8 cellular contexts compared by ENCODE assay signal in the genomic region with DNA sequence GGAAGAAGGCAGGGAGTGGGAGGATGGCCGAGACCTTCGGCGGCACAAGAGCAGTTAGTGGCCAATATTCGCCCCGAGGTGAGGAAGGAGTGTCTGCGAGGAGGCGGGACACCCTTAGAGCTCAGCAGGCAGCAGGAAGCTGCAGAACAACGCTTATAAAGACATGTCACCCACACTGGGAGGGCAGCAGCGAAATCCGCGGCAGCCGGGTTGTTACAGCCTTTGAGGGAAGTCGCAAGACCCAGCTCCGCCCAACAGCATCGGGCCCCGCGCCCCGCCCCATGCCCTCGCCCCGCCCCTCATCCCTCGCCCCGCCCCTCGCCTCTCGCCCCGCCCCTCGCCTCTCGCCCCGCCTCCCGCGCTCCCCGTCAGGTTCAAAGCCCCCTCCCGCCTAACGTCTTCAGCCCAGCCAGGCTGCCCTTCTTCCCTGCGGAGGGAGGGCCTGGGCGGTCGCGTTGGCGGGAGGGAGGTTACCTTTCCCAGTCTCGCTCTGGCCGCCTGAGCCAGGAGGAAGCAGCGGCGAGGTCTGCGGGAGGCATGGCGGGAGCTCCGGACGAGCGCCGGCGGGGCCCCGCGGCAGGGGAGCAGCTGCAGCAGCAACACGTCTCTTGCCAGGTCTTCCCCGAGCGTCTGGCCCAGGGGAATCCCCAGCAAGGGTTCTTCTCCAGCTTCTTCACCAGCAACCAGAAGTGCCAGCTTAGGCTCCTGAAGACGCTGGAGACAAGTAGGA. TPM values are rescaled to one million over a fixed set of nuclear protein-coding genes. Genes with fewer than 3 reads are reported as not detected.
DNase-seq lines count a peak whose midpoint lies in the region; TF ChIP-seq lines count a peak whose summit lies in the region.

A gene with protein sequence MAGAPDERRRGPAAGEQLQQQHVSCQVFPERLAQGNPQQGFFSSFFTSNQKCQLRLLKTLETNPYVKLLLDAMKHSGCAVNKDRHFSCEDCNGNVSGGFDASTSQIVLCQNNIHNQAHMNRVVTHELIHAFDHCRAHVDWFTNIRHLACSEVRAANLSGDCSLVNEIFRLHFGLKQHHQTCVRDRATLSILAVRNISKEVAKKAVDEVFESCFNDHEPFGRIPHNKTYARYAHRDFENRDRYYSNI (plus strand): TSS at position 403 of the 730 bp plus-strand sequence. CDS start 135 bp downstream, at position 538.

- no CpG with 5 or more reads among the region's 55 CpGs for WGBS in H9 (ENCODE audit: extremely low coverage, insufficient read length, low lambda C conversion rate)

- H2BK120ac ChIP-seq in H9 (ENCODE audit: low read depth, low read length, poor library complexity, severe bottlenecking) = peak within 1 kb of the TSS; percentile 93

- H4K91ac ChIP-seq in H9 (ENCODE audit: insufficient read length, low read depth, low read length) = no peak within 1 kb of the TSS

- no peaks in the 10 kb centered on the region for H3K9me3 ChIP-seq in H9 (ENCODE audit: control insufficient read depth, low read depth, low read length)

- peak within 1 kb of the TSS; percentile 71 for H3K4me2 ChIP-seq in H9 (ENCODE audit: insufficient read depth, insufficient read length, low read length)

- H3K18ac ChIP-seq in H9 (ENCODE audit: insufficient read length, low read depth, low read length) = peak within 1 kb of the TSS; percentile 87

- H3K56ac ChIP-seq in H9 (ENCODE audit: insufficient read length, low read depth, low read length) = no peak within 1 kb of the TSS

- no peaks in the 10 kb centered on the region; the same call in 1 of the 2 replicates for H3K4me1 ChIP-seq in H9 (ENCODE audit: insufficient read depth, low read length)

- H2BK12ac ChIP-seq in H9 (ENCODE audit: insufficient read length, low read depth, low read length) = no peak within 1 kb of the TSS

- H3K79me1 ChIP-seq in H9 (ENCODE audit: insufficient read depth, low read depth, low read length, poor library complexity, severe bottlenecking) = no peaks in the 10 kb centered on the region

- TF ChIP-seq CTCF in H9 (conservative IDR thresholded peaks at IDR 0.05) = no peak
- no peak for TF ChIP-seq CTCF in fibroblast of the aortic adventitia (IDR thresholded peaks at IDR 0.05; ENCODE audit: insufficient read depth, low read length)
- no peak for TF ChIP-seq CTCF in nephron progenitor cell (IDR thresholded peaks at IDR 0.05)

- no peak within 1 kb of the TSS for H3K4ac ChIP-seq in H9 (ENCODE audit: low read depth, low read length)

- H3K27ac Mint-ChIP-seq in H9 = peak within 1 kb of the TSS; percentile 53 to 95 (median 80); a peak in 6 of 7 replicates
- H3K27ac Mint-ChIP-seq in nephron progenitor cell = peak within 1 kb of the TSS; percentile 37
- H3K27ac Mint-ChIP-seq in stimulated activated naive CD8-positive, alpha-beta T cell treated with anti-CD3 and anti-CD28 coated beads, Interleukin-15, Interleukin-2, amounts not matched to agents 100 ng/mL and 50 ng/mL, for 24 hours = peak within 1 kb of the TSS; percentile 84

- no peak within 1 kb of the TSS; the same call in 1 of the 2 replicates for H2BK15ac ChIP-seq in H9 (ENCODE audit: low read depth, low read length)

- H2AFZ ChIP-seq in H9 (ENCODE audit: low read length) = peak within 1 kb of the TSS; percentile 93

- H3T11ph ChIP-seq in H9 (ENCODE audit: low read length) = no peak within 1 kb of the TSS

- H3K36me3 Mint-ChIP-seq in H9 (ENCODE audit: insufficient read depth in 1 of 3, low read depth in 3 of 3) (no peaks in the 10 kb centered on the region; a peak in 2 of 7 replicates), nephron progenitor cell (ENCODE audit: low read depth) (no peaks in the 10 kb centered on the region)
- no peaks in the 10 kb centered on the region for H3K36me3 Mint-ChIP-seq in stimulated activated naive CD8-positive, alpha-beta T cell treated with anti-CD3 and anti-CD28 coated beads, Interleukin-15, Interleukin-2, amounts not matched to agents 100 ng/mL and 50 ng/mL, for 24 hours (ENCODE audit: low read depth)

- H4K8ac ChIP-seq in H9 (replicated peaks; ENCODE audit: insufficient read length, low read depth, low read length) = no peak within 1 kb of the TSS

- H3K14ac ChIP-seq in H9 (ENCODE audit: insufficient read depth, low read length) = peak within 1 kb of the TSS; percentile 95

- peak within 1 kb of the TSS; percentile 80 for H3K4me3 ChIP-seq in fibroblast of the aortic adventitia (ENCODE audit: low read depth, low read length)

- no peaks in the 10 kb centered on the region for H4K20me1 ChIP-seq in H9 (ENCODE audit: control insufficient read depth, insufficient read depth, insufficient read length)

- H3K4me1 Mint-ChIP-seq in H9 (peaks cover 15 to 16% of the 10 kb centered on the region in 2 experiments), nephron progenitor cell (peaks cover 28% of the 10 kb centered on the region)
- H3K4me1 Mint-ChIP-seq in stimulated activated naive CD8-positive, alpha-beta T cell treated with anti-CD3 and anti-CD28 coated beads, Interleukin-15, Interleukin-2, amounts not matched to agents 100 ng/mL and 50 ng/mL, for 24 hours (ENCODE audit: low read depth) = peaks cover 43% of the 10 kb centered on the region

- no peaks in the 10 kb centered on the region for H3K27me3 ChIP-seq in H9 (ENCODE audit: insufficient read depth, low read length)

- H3K4me3 Mint-ChIP-seq in H9 (peak within 1 kb of the TSS; percentile 86 to 91), nephron progenitor cell (peak within 1 kb of the TSS; percentile 89)
- H3K4me3 Mint-ChIP-seq in stimulated activated naive CD8-positive, alpha-beta T cell treated with anti-CD3 and anti-CD28 coated beads, Interleukin-15, Interleukin-2, amounts not matched to agents 100 ng/mL and 50 ng/mL, for 24 hours = peak within 1 kb of the TSS; percentile 95

- TF ChIP-seq POLR2A in Raji (IDR thresholded peaks at IDR 0.05; ENCODE audit: insufficient read depth, low read depth, low read length) = peak; percentile 99

- H2BK20ac ChIP-seq in H9 (ENCODE audit: low read depth, low read length, poor library complexity, severe bottlenecking) = no peak within 1 kb of the TSS

- DNase-seq in ELR (ENCODE audit: low read depth) (peak; percentile 94), H9 (peak; percentile 99), M059J (ENCODE audit: low read depth) (peak; percentile 92), fibroblast of the aortic adventitia (ENCODE audit: low read depth) (peak; percentile 77), nephron progenitor cell (peak; percentile 90)
- peak; percentile 84 for DNase-seq in activated effector memory CD4-positive, alpha-beta T cell treated with Interleukin-2 at 50 U/mL for 16 hours

- no peak within 1 kb of the TSS for H2AK5ac ChIP-seq in H9 (ENCODE audit: insufficient read length, low read length)

- H4K5ac ChIP-seq in H9 (ENCODE audit: insufficient read length, low read depth, low read length) = no peak within 1 kb of the TSS

- no peak within 1 kb of the TSS for H2BK5ac ChIP-seq in H9 (ENCODE audit: insufficient read length, low read length)

- H3K79me2 ChIP-seq in H9 (ENCODE audit: insufficient read depth, low read length) = no peaks in the 10 kb centered on the region; the same call in 1 of the 2 replicates

- peak within 1 kb of the TSS; percentile 85 for H3K9ac ChIP-seq in H9 (ENCODE audit: extremely low read depth, insufficient read length, low read length)

- no peak within 1 kb of the TSS for H3K23ac ChIP-seq in H9 (ENCODE audit: insufficient read length, low read depth, low read length)

- H3K27ac ChIP-seq in H9 (ENCODE audit: insufficient read length, low read depth, low read length) = peak within 1 kb of the TSS; percentile 61

- peaks cover 14% of the 10 kb centered on the region for H3K23me2 ChIP-seq in H9 (ENCODE audit: insufficient read length, low read depth, low read length, poor library complexity, severe bottlenecking)

- H3K27me3 Mint-ChIP-seq in H9 (ENCODE audit: low read depth) (peaks cover 34% of the 10 kb centered on the region), nephron progenitor cell (ENCODE audit: low read depth, poor library complexity) (peaks cover 27% of the 10 kb centered on the region)
- H3K27me3 Mint-ChIP-seq in stimulated activated naive CD8-positive, alpha-beta T cell treated with anti-CD3 and anti-CD28 coated beads, Interleukin-15, Interleukin-2, amounts not matched to agents 100 ng/mL and 50 ng/mL, for 24 hours = no peaks in the 10 kb centered on the region

- H3K9me3 Mint-ChIP-seq in H9 (no peaks in the 10 kb centered on the region), nephron progenitor cell (peaks cover 8% of the 10 kb centered on the region)
- H3K9me3 Mint-ChIP-seq in stimulated activated naive CD8-positive, alpha-beta T cell treated with anti-CD3 and anti-CD28 coated beads, Interleukin-15, Interleukin-2, amounts not matched to agents 100 ng/mL and 50 ng/mL, for 24 hours = no peaks in the 10 kb centered on the region

RNA-seq across cellular contexts. Expression of the gene that starts here (rescaled TPM):
- 4.7 and 5.1 TPM in 2 replicates for total RNA-seq in H9 (2021)
- 20.7 and 24.8 TPM in 2 replicates for total RNA-seq in M059J (2014; rRNA removed; shearing (Covaris generic))
- total RNA-seq in fibroblast of the aortic adventitia (ENCODE audit: low replicate concordance) = 5.6 and 10.1 TPM in 2 replicates

Comparison
In these comparisons a context has a peak if more than half of its experiments do, and no peak if none do; other contexts are left out.
1. Peak in every context shown above with its lines: DNase-seq, H3K4me3 ChIP-seq and H3K27ac ChIP-seq.